Comparison of ENCODE assay signal across 32 cellular contexts in genomic region chr11:122275513-122275912, GRCh38.
"Had no signal": no experiment of that assay in that cellular context is flagged by ENCODE, and none has a peak within 500 bp of the region (broad histone marks: within the 10 kb centered on the region; RNA-seq: fewer than 3 reads in every experiment).

No MANE protein-coding gene starts in this region.

- H3K4me3 ChIP-seq: adrenal gland, esophagus muscularis mucosa, heart left ventricle had no signal

- H3K36me3 ChIP-seq: adrenal gland, brain microvascular endothelial cell, esophagus muscularis mucosa, heart left ventricle, WERI-Rb-1 had no signal

- H3K9me3 ChIP-seq: adrenal gland, esophagus muscularis mucosa, heart left ventricle had no signal

- H3K27me3 ChIP-seq: adrenal gland, brain microvascular endothelial cell, esophagus muscularis mucosa, heart left ventricle had no signal

- H3K4me1 ChIP-seq: adrenal gland had no signal

- DNase-seq: activated B cell treated with CpG ODN at 0.5 μM for 24 hours; activated CD4-positive, alpha-beta T cell treated with anti-CD3 and anti-CD28 coated beads for 48 hours; activated CD4-positive, alpha-beta T cell treated with anti-CD3 and anti-CD28 coated beads, Interleukin-2, amount 50 U/mL, for 1 hour; activated CD4-positive, alpha-beta T cell treated with anti-CD3 and anti-CD28 coated beads, Interleukin-2, amount 50 U/mL, for 48 hours; activated CD8-positive, alpha-beta memory T cell treated with anti-CD3 and anti-CD28 coated beads for 24 hours; activated CD8-positive, alpha-beta T cell treated with anti-CD3 and anti-CD28 coated beads for 36 hours; activated effector memory CD4-positive, alpha-beta T cell treated with Interleukin-2 at 50 U/mL for 16 hours; activated gamma-delta T cell treated with Interleukin-2 at 50 U/mL for 16 hours; activated naive CD4-positive, alpha-beta T cell treated with Interleukin-2 at 50 U/mL for 16 hours; activated naive CD8-positive, alpha-beta T cell treated with anti-CD3 and anti-CD28 coated beads for 36 hours; activated naive CD8-positive, alpha-beta T cell treated with anti-CD3 and anti-CD28 coated beads, Interleukin-2, amount 50 U/mL, for 24 hours; activated T-cell treated with anti-CD3 and anti-CD28 coated beads, Interleukin-2, amount 50 U/mL, for 4 hours; adrenal gland; amygdala; aorta; brain microvascular endothelial cell; caudate nucleus; cortex of kidney; dermis blood vessel endothelial cell; effector CD4-positive, alpha-beta T cell; effector memory CD8-positive, alpha-beta T cell; erythroblast; foreskin fibroblast; glutamatergic neuron; heart left ventricle; T-helper 1 cell; T-helper 17 cell; T1000; WERI-Rb-1 had no signal

- H3K27ac ChIP-seq: adrenal gland, brain microvascular endothelial cell, esophagus muscularis mucosa, heart left ventricle, WERI-Rb-1 had no signal

- ATAC-seq: activated CD4-positive, CD25-positive, alpha-beta regulatory T cell treated with anti-CD3 and anti-CD28 coated beads, Interleukin-2, amount 50 U/mL, for 24 hours; activated CD8-positive, alpha-beta T cell treated with anti-CD3 and anti-CD28 coated beads for 36 hours; activated naive CD8-positive, alpha-beta T cell treated with anti-CD3 and anti-CD28 coated beads, Interleukin-2, amount 50 U/mL, for 24 hours; activated T-cell treated with anti-CD3 and anti-CD28 coated beads, Interleukin-2, amount 50 U/mL, for 4 hours; activated T-helper 17 cell treated with anti-CD3 and anti-CD28 coated beads, Interleukin-2, amount 50 U/mL, for 72 hours; effector memory CD8-positive, alpha-beta T cell; heart left ventricle; T-helper 17 cell had no signal
